8 cellular contexts compared by ENCODE assay signal in the genomic region with DNA sequence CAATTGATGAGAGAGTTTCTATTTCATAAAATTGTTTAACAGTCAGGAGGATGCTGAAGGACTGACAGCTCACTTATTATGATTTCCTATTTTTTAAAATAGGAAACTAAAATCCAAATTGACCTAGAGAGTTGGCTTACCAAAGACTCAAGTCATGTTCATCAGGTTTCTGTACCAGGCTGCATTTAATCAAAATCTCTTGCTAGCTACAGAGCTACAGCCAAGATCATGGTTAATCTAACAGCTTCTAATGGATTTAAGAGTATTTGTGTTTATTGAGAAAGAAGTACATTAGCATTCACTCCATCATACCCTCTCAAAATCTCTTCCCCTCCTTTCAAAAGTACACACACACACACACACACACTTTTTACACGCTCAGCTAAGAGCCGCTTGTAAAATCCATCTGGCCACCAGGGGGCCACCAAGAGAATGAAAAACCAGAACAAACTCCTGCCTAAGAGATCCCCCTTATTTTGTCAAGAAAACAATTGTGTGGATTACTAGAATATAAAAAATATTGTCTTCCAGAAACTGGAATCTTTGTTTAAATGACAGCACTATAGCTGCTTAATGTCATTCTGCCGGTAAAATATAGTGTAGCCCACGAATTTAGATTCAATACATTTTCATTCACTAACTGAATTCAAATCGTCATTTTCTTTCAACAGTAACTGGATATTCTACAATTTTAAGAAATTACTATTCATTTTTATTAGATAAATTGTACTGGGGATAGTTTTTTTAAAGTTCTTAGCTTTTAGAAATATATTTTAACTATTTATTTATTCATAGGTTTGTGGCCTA.
DNase-seq lines count a peak whose midpoint lies in the region; ATAC-seq, FAIRE-seq and TF ChIP-seq lines count a peak whose summit lies in the region.

No MANE protein-coding gene starts in this region.

- H3K9me3 ChIP-seq in HCT116 (ENCODE audit: control insufficient read depth in 1 of 2, insufficient read depth in 1 of 2, low read depth in 1 of 2, low read length in 2 of 2): no peaks in the 10 kb centered on the region
- no peaks in the 10 kb centered on the region for H3K9me3 ChIP-seq in HepG2 (ENCODE audit: low read length)

- in situ Hi-C loops in HepG2 (cut with HindIII; ENCODE audit: extremely low pct_ligation_motif_present, low pct_unique_long_range_greater_than_20kb): loop anchor here (10.0 kb wide), 2 partner anchors 333 to 763 kb away; partner anchors contain the start of gene BTG1

- WGBS in HepG2 (ENCODE audit: low lambda C conversion rate): 21% methylated on average over 5 of the region's 5 CpGs

- ATAC-seq in HCT116 (peak; percentile 84), HepG2 (peak; percentile 58)

- no peak overlapping the region for H3K27ac Mint-ChIP-seq in activated CD4-positive, alpha-beta T cell treated with anti-CD3 and anti-CD28 coated beads, Interleukin-2, amount 10 ng/mL, durations not matched to agents 24 days and 14 days

- peaks cover 17% of the 10 kb centered on the region for H3K9me3 Mint-ChIP-seq in activated CD4-positive, alpha-beta T cell treated with anti-CD3 and anti-CD28 coated beads, Interleukin-2, amount 10 ng/mL, durations not matched to agents 24 days and 14 days

- DNase-seq in GM10248 (ENCODE audit: extremely low spot score): peak; percentile 27
- DNase-seq in HCT116 (ENCODE audit: low read depth, low spot score): peak; percentile 53
- peak; percentile 20 for DNase-seq in NCI-H2107 treated with DMSO at 0.1 percent for 48 hours (lab: John Stamatoyannopoulos, UW; ENCODE audit: unreplicated experiment)
- peak; percentile 89 for DNase-seq in activated CD4-positive, alpha-beta T cell treated with anti-CD3 and anti-CD28 coated beads, Interleukin-2, amount 10 ng/mL, durations not matched to agents 24 days and 14 days
- DNase-seq in HepG2 (ENCODE audit: low spot score): peak; percentile 42
- DNase-seq in stimulated activated CD4-positive, alpha-beta T cell treated with anti-CD3 and anti-CD28 coated beads, TNF-alpha, amount 100 ng/mL, for 24 hours (ENCODE audit: low read depth in 3 of 3): peak; percentile 57 to 68 (median 58)
- DNase-seq in HuH-7.5 (ENCODE audit: low spot score): no peak

- TF ChIP-seq POLR2A in HCT116 (IDR thresholded peaks at IDR 0.05; ENCODE audit: borderline replicate concordance, extremely low read depth, insufficient read depth, insufficient read length) (no peak), HepG2 (IDR thresholded peaks at IDR 0.05; ENCODE audit: insufficient read depth in 1 of 2, low read depth in 2 of 2, low read length in 2 of 2) (no peak)

- H4K20me1 ChIP-seq in HCT116 (ENCODE audit: insufficient read depth) (no peaks in the 10 kb centered on the region), HepG2 (ENCODE audit: insufficient read depth, low read length) (no peaks in the 10 kb centered on the region)

- CTCF ChIA-PET in GM10248 (lab: Yijun Ruan, JAX) (interaction anchor here (0.7 to 4.9 kb wide), 67 partner anchors 9 to 849 kb away, joined by 3 to 35 read pairs (median 4); no protein-coding TSS in a partner anchor), HCT116 (lab: Charles Lee) (interaction anchor here (0.7 to 3.0 kb wide), 16 partner anchors 9 to 760 kb away, joined by 3 to 20 read pairs (median 4); no protein-coding TSS in a partner anchor), HepG2 (lab: Yijun Ruan, JAX; ENCODE audit: low intra/inter-chr PET ratio, low total read pairs) (interaction anchor here (3.1 kb wide), 1 partner anchor 758 kb away, joined by 21 read pairs; no protein-coding TSS in a partner anchor)

- H3K27ac ChIP-seq in HCT116 (ENCODE audit: low read depth, low read length) (no peak overlapping the region), HepG2 (ENCODE audit: extremely low read length, insufficient read depth, low read length) (no peak overlapping the region)

- TF ChIP-seq EP300 in HepG2 (IDR thresholded peaks at IDR 0.05; ENCODE audit: low read depth in 2 of 2, low read length in 2 of 2) (no peak), HepG2 (CRISPR knock-in tag; IDR thresholded peaks at IDR 0.05; ENCODE audit: borderline replicate concordance) (no peak)

- peak; percentile 69 for TF ChIP-seq CTCF in GM10248 (IDR thresholded peaks at IDR 0.05; ENCODE audit: control extremely low read depth, extremely low read depth, low read depth, missing control alignments)
- peak; percentile 45 to 87 (median 81); a peak in 5 of 6 replicates for TF ChIP-seq CTCF in HCT116 (IDR thresholded peaks at IDR 0.05 in 2 of 3, conservative IDR thresholded peaks at IDR 0.05 in 1 of 3; ENCODE audit: borderline replicate concordance in 1 of 3, insufficient read depth in 1 of 3, low read depth in 2 of 3, low read length in 2 of 3)
- TF ChIP-seq CTCF in HepG2 (CRISPR knock-in tag; IDR thresholded peaks at IDR 0.05): peak; percentile 64

- H2AFZ ChIP-seq in HCT116 (ENCODE audit: low read depth, low read length, poor library complexity, severe bottlenecking) (peak overlapping the region; percentile 52), HepG2 (ENCODE audit: low read length) (no peak overlapping the region)

- H3K36me3 Mint-ChIP-seq in activated CD4-positive, alpha-beta T cell treated with anti-CD3 and anti-CD28 coated beads, Interleukin-2, amount 10 ng/mL, durations not matched to agents 24 days and 14 days (ENCODE audit: low read depth): peaks cover 7% of the 10 kb centered on the region

- H3K9ac ChIP-seq in HCT116 (ENCODE audit: low read length) (no peak overlapping the region), HepG2 (ENCODE audit: insufficient read depth, low read depth, low read length) (no peak overlapping the region)

- RAD21 ChIA-PET in HCT116 (lab: Charles Lee; ENCODE audit: low non-redundant PET in 1 of 2, low total read pairs in 2 of 2, uncharacterized antibody in 2 of 2, unreplicated experiment in 2 of 2): interaction anchor here (0.5 to 0.6 kb wide), 2 partner anchors 66 to 230 kb away, joined by 3 to 5 read pairs; no protein-coding TSS in a partner anchor

- TF ChIP-seq RAD21 in HCT116 (IDR thresholded peaks at IDR 0.05; ENCODE audit: low read depth): peak; percentile 67
- 0 out of 2 replicates have a peak, but pooled peaks have one; percentile 34 for TF ChIP-seq RAD21 in HepG2 (CRISPR knock-in tag; IDR thresholded peaks at IDR 0.05)

- peaks cover 6% of the 10 kb centered on the region for H3K4me1 Mint-ChIP-seq in activated CD4-positive, alpha-beta T cell treated with anti-CD3 and anti-CD28 coated beads, Interleukin-2, amount 10 ng/mL, durations not matched to agents 24 days and 14 days

- POLR2A ChIA-PET in GM10248 (lab: Yijun Ruan, JAX): interaction anchor here (1.0 kb wide), 2 partner anchors 334 kb away, joined by 3 read pairs; partner anchors contain the start of gene BTG1
- POLR2A ChIA-PET in HCT116 (lab: Charles Lee): interaction anchor here (1.3 to 2.0 kb wide), 2 partner anchors 332 to 334 kb away, joined by 4 to 8 read pairs; partner anchors contain the start of gene BTG1
- POLR2A ChIA-PET in HepG2 (lab: Yijun Ruan, JAX): interaction anchor here (0.7 kb wide), 1 partner anchor 332 kb away, joined by 4 read pairs; no protein-coding TSS in a partner anchor

- no peak overlapping the region for H3K4me3 Mint-ChIP-seq in activated CD4-positive, alpha-beta T cell treated with anti-CD3 and anti-CD28 coated beads, Interleukin-2, amount 10 ng/mL, durations not matched to agents 24 days and 14 days

- H3K4me1 ChIP-seq in HCT116 (ENCODE audit: control insufficient read depth in 1 of 2, insufficient read depth in 2 of 2, low read length in 2 of 2) (no peaks in the 10 kb centered on the region), HepG2 (ENCODE audit: insufficient read depth, low read length) (no peaks in the 10 kb centered on the region)

- H3K9me2 ChIP-seq in HCT116 (ENCODE audit: insufficient read depth): no peaks in the 10 kb centered on the region

- H3K4me2 ChIP-seq in HCT116 (ENCODE audit: low read length) (no peak overlapping the region), HepG2 (ENCODE audit: low read depth, low read length) (no peak overlapping the region)

- H3K36me3 ChIP-seq in HCT116 (ENCODE audit: control insufficient read depth in 1 of 2, insufficient read depth in 2 of 2, low read length in 2 of 2): no peaks in the 10 kb centered on the region
- no peaks in the 10 kb centered on the region for H3K36me3 ChIP-seq in HepG2 (replicated peaks in 1 of 2; ENCODE audit: control insufficient read depth in 1 of 2, insufficient read depth in 2 of 2, low read length in 2 of 2)

- intact Hi-C loops in HCT116 (cut with micrococcal nuclease) (loop anchor here (1.0 to 10.0 kb wide), 3 partner anchors 331 to 759 kb away; no protein-coding TSS in a partner anchor), HepG2 (cut with micrococcal nuclease; ENCODE audit: unreplicated experiment) (loop anchor here (1.0 kb wide), 4 partner anchors 333 to 759 kb away; no protein-coding TSS in a partner anchor)
- intact Hi-C loops in activated CD4-positive, alpha-beta T cell treated with anti-CD3 and anti-CD28 coated beads, Interleukin-2, amount 10 ng/mL, durations not matched to agents 24 days and 14 days (cut with micrococcal nuclease): loop anchor here (2.0 to 10.0 kb wide), 3 partner anchors 63 to 761 kb away; partner anchors contain the start of gene BTG1

- H3K27me3 ChIP-seq in HCT116 (ENCODE audit: insufficient read depth, low read length): no peaks in the 10 kb centered on the region
- no peaks in the 10 kb centered on the region for H3K27me3 ChIP-seq in HepG2 (ENCODE audit: control insufficient read depth in 1 of 2, insufficient read depth in 2 of 2, low read length in 2 of 2)

- H3K79me2 ChIP-seq in HCT116 (ENCODE audit: insufficient read depth, low read length): no peaks in the 10 kb centered on the region
- no peaks in the 10 kb centered on the region for H3K79me2 ChIP-seq in HepG2 (ENCODE audit: insufficient read depth, low read length)

- no peaks in the 10 kb centered on the region for H3K27me3 Mint-ChIP-seq in activated CD4-positive, alpha-beta T cell treated with anti-CD3 and anti-CD28 coated beads, Interleukin-2, amount 10 ng/mL, durations not matched to agents 24 days and 14 days

- H3K4me3 ChIP-seq in HCT116 (replicated peaks in 1 of 2; ENCODE audit: low read depth in 1 of 2, low read length in 2 of 2) (no peak overlapping the region), HepG2 (replicated peaks in 1 of 3; ENCODE audit: insufficient read depth in 1 of 3, low read depth in 2 of 3, low read length in 3 of 3) (no peak overlapping the region)

- BruUV-seq in HCT116 (replicated peaks; lab: Mats Ljungman, UMichigan) (no TSS peak), HepG2 (replicated peaks; lab: Mats Ljungman, UMichigan) (no TSS peak)

- peak; percentile 84 for FAIRE-seq in colon (lab: Jason Lieb, UNC)
- FAIRE-seq in HepG2 (lab: Jason Lieb, UNC): peak; percentile 63

TF ChIP-seq in HCT116, 20 proteins besides CTCF, POLR2A, EP300 and RAD21 (continues in another document):
- peak; percentile 41; the same call in 1 of the 2 replicates for TF ChIP-seq CBX3 (IDR thresholded peaks at IDR 0.05; ENCODE audit: low read depth)

TF ChIP-seq in HepG2, 621 proteins besides CTCF, POLR2A, EP300 and RAD21:
- no peak for TF ChIP-seq ZNF441 (CRISPR knock-in tag; IDR thresholded peaks at IDR 0.05; ENCODE audit: borderline replicate concordance)
- peak; percentile 73 for TF ChIP-seq STAG1 (CRISPR knock-in tag; IDR thresholded peaks at IDR 0.05)
- TF ChIP-seq SMC3 (IDR thresholded peaks at IDR 0.05; ENCODE audit: low read length): peak; percentile 87
